In the genomic region with DNA sequence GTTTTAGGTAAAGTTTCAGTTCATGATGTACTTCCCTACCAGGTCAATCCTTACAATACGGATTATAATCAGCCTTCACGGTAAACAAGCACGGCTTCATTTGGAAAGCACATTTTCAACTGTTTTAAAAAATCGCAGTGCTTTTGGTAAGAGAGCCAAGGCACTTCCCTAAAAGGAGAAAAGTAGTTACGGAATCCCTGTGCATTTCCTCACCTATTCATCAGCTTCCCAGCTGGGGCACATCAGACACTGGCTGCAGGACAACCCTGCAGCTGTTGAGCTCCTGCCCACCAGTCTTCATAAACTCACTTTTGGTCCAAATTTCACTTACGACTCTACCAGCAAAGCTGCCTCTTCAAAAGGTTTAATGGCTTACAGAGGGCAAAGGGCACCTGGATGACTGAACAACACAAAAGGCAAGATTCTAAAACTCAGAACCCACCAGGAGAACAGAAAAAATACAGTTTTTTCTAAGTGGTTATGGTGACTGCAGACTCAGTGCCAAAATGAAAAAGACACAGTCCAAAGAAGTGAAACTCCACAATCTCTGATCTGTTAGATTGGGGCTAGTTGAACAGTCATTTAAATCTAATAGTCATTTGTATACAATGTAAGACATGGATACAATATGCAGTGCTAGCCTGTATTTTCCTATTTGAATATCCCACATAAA, we compare ENCODE assay signal across 9 cellular contexts. TPM values are rescaled to one million over a fixed set of nuclear protein-coding genes. Genes with fewer than 3 reads are reported as not detected.
DNase-seq lines count a peak whose midpoint lies in the region; ATAC-seq, FAIRE-seq and TF ChIP-seq lines count a peak whose summit lies in the region.
"Had no signal": no experiment of that assay in that cellular context is flagged by ENCODE, and none has a peak within 500 bp of the region (broad histone marks: within the 10 kb centered on the region; RNA-seq: fewer than 3 reads in every experiment).

No MANE protein-coding gene starts in this region.

- H3K27me3 Mint-ChIP-seq in astrocyte (ENCODE audit: low read depth, unreplicated experiment) = no peaks in the 10 kb centered on the region

- no peak overlapping the region for H2BK120ac ChIP-seq in mesenchymal stem cell (ENCODE audit: low read depth, low read length)

- no peak overlapping the region for H4K91ac ChIP-seq in mesenchymal stem cell (ENCODE audit: low read length)

- no peak overlapping the region for H3K18ac ChIP-seq in mesenchymal stem cell (ENCODE audit: low read depth in 1 of 2, low read length in 2 of 2)

- H2AFZ ChIP-seq in astrocyte (ENCODE audit: low read depth, low read length) (no peak overlapping the region), mesenchymal stem cell (ENCODE audit: low read depth, low read length) (no peak overlapping the region)

- no peak overlapping the region for H2AK5ac ChIP-seq in mesenchymal stem cell (ENCODE audit: low read length, severe bottlenecking)

- H3K4me3 ChIP-seq in A673 (ENCODE audit: low read depth, low read length, poor library complexity, severe bottlenecking) (no peak overlapping the region), HFF-Myc (replicated peaks; ENCODE audit: low read depth, low read length) (peak overlapping the region; percentile 26), astrocyte (ENCODE audit: insufficient read depth, low read depth, low read length) (no peak overlapping the region), mesenchymal stem cell (ENCODE audit: insufficient read depth in 1 of 2, low read depth in 1 of 2, low read length in 2 of 2) (peak overlapping the region in 1 of 2 experiments; percentile 56)

- intact Hi-C loops in A673 (cut with micrococcal nuclease; ENCODE audit: unreplicated experiment) = loop anchor here (10.0 kb wide), 1 partner anchor 426 kb away; a partner anchor contains a TSS

- H2BK12ac ChIP-seq in mesenchymal stem cell (ENCODE audit: low read length in 2 of 2) = no peak overlapping the region

- no peak overlapping the region for H2BK5ac ChIP-seq in mesenchymal stem cell (ENCODE audit: low read depth, low read length, poor library complexity, severe bottlenecking)

- peaks cover 100% of the 10 kb centered on the region for H3K79me2 ChIP-seq in astrocyte (ENCODE audit: insufficient read depth, low read length)

- H3K27ac Mint-ChIP-seq in astrocyte (ENCODE audit: unreplicated experiment) = peak overlapping the region; percentile 0

- no peak overlapping the region for H4K8ac ChIP-seq in mesenchymal stem cell (ENCODE audit: low read length)

- H3K9me3 ChIP-seq in A673 (ENCODE audit: low read depth, low read length, poor library complexity, severe bottlenecking) (no peaks in the 10 kb centered on the region), astrocyte (ENCODE audit: insufficient read depth, low read depth, low read length) (no peaks in the 10 kb centered on the region), mesenchymal stem cell (ENCODE audit: control insufficient read depth, low read length) (no peaks in the 10 kb centered on the region)

- H3K27ac ChIP-seq in A673 (ENCODE audit: low read depth, low read length, poor library complexity, severe bottlenecking) (peak overlapping the region; percentile 65), astrocyte (ENCODE audit: low read depth, low read length) (no peak overlapping the region), mesenchymal stem cell (ENCODE audit: low read length, poor library complexity, severe bottlenecking) (peak overlapping the region; percentile 83)

- H3K4me3 Mint-ChIP-seq in astrocyte (ENCODE audit: unreplicated experiment) = no peak overlapping the region

- H3K4me2 ChIP-seq in astrocyte (ENCODE audit: low read length) (peak overlapping the region; percentile 46), mesenchymal stem cell (ENCODE audit: low read length, poor library complexity, severe bottlenecking) (peak overlapping the region; percentile 42)

- peaks cover 63% of the 10 kb centered on the region for H3K4me1 Mint-ChIP-seq in astrocyte (ENCODE audit: low read depth, unreplicated experiment)

- 87% methylated on average over 5 of the region's 6 CpGs for WGBS in mesenchymal stem cell

- no peak overlapping the region for H3K4ac ChIP-seq in mesenchymal stem cell (ENCODE audit: low read depth in 1 of 2, low read length in 2 of 2)

- H4K20me1 ChIP-seq in astrocyte (ENCODE audit: insufficient read depth, low read length) = peaks cover 98% of the 10 kb centered on the region

- TF ChIP-seq CTCF in A673 (conservative IDR thresholded peaks at IDR 0.05; ENCODE audit: low read depth, low read length) (no peak), HFF-Myc (IDR thresholded peaks at IDR 0.05; ENCODE audit: low read depth, low read length, missing control alignments) (no peak), astrocyte (IDR thresholded peaks at IDR 0.05; ENCODE audit: insufficient read depth, low read depth, low read length) (no peak)

- no TSS peak for BruUV-seq in A673 (replicated peaks; lab: Mats Ljungman, UMichigan)

- FAIRE-seq in astrocyte (lab: Jason Lieb, UNC) = no peak

- H3K79me1 ChIP-seq in mesenchymal stem cell (replicated peaks; ENCODE audit: low read length, poor library complexity, severe bottlenecking) = no peaks in the 10 kb centered on the region

- no peaks in the 10 kb centered on the region for H3K9me3 Mint-ChIP-seq in astrocyte (ENCODE audit: unreplicated experiment)

- H3K14ac ChIP-seq in mesenchymal stem cell (ENCODE audit: low read length in 2 of 2) = no peak overlapping the region

- peaks cover 80% of the 10 kb centered on the region for H3K4me1 ChIP-seq in A673 (ENCODE audit: insufficient read depth, low read length, poor library complexity, severe bottlenecking)
- H3K4me1 ChIP-seq in astrocyte (ENCODE audit: insufficient read depth, low read length) = peaks cover 62% of the 10 kb centered on the region
- H3K4me1 ChIP-seq in mesenchymal stem cell (ENCODE audit: control insufficient read depth, insufficient read depth, low read depth, low read length) = peaks cover 22% of the 10 kb centered on the region

- ATAC-seq in HG03565 (IDR thresholded peaks at IDR 0.05; ENCODE audit: unreplicated experiment) (no peak), GM21619 (IDR thresholded peaks at IDR 0.05; ENCODE audit: unreplicated experiment) (no peak)

- DNase-seq in A673 (ENCODE audit: low spot score) (no peak), HFF-Myc (ENCODE audit: extremely low read depth, low read depth) (no peak), astrocyte (ENCODE audit: low read depth) (peak; percentile 55), mesenchymal stem cell (peak; percentile 37), NCI-H2107 (lab: John Stamatoyannopoulos, UW) (no peak), T-helper 9 cell (no peak)
- DNase-seq: NCI-H510A treated with DMSO at 0.1 percent for 48 hours had no signal

- peaks cover 35% of the 10 kb centered on the region for H3K36me3 ChIP-seq in A673 (ENCODE audit: insufficient read depth, low read length, poor library complexity, severe bottlenecking)
- peaks cover 14% of the 10 kb centered on the region for H3K36me3 ChIP-seq in astrocyte (ENCODE audit: insufficient read depth, low read length)
- H3K36me3 ChIP-seq in mesenchymal stem cell (ENCODE audit: control insufficient read depth in 1 of 2, insufficient read depth in 2 of 2, low read depth in 1 of 2, low read length in 2 of 2) = peaks cover 8 to 15% of the 10 kb centered on the region in 2 experiments

- POLR2A ChIA-PET in A673 (lab: Charles Lee; ENCODE audit: low non-redundant PET) = no interaction called here

- CTCF ChIA-PET in A673 (lab: Charles Lee) = no interaction called here

- no peak overlapping the region for H3K23ac ChIP-seq in mesenchymal stem cell (ENCODE audit: low read length in 2 of 2)

- H2BK15ac ChIP-seq in mesenchymal stem cell (ENCODE audit: low read depth, poor library complexity, severe bottlenecking) = no peak overlapping the region

- H3K9ac ChIP-seq in astrocyte (ENCODE audit: low read length) = peak overlapping the region; percentile 10
- peak overlapping the region; percentile 82 for H3K9ac ChIP-seq in mesenchymal stem cell (ENCODE audit: low read length)

- peaks cover 10% of the 10 kb centered on the region for H3K36me3 Mint-ChIP-seq in astrocyte (ENCODE audit: low read depth, unreplicated experiment)

- H3K27me3 ChIP-seq in A673 (replicated peaks; ENCODE audit: insufficient read depth, low read depth, low read length, poor library complexity) (no peaks in the 10 kb centered on the region), astrocyte (ENCODE audit: insufficient read depth, low read length) (no peaks in the 10 kb centered on the region), mesenchymal stem cell (ENCODE audit: control insufficient read depth in 1 of 2, insufficient read depth in 1 of 2, low read length in 2 of 2) (no peaks in the 10 kb centered on the region)

RNA-seq across cellular contexts. Expression of a gene that starts 7.5 kb away (rescaled TPM):
- total RNA-seq in A673 (2021) = 171 and 188 TPM in 2 replicates
- total RNA-seq in astrocyte = 78.0 and 95.1 TPM in 2 replicates
- 76.3 TPM for polyA plus RNA-seq in mesenchymal stem cell (2013, experiment 1 of 2)
- 76.9 TPM for polyA plus RNA-seq in mesenchymal stem cell (2013, experiment 2 of 2)

RNA-seq across cellular contexts. Expression of a gene that starts 7.8 kb away (rescaled TPM):
- total RNA-seq in A673 (2021) (39.1 and 41.4 TPM in 2 replicates), astrocyte (14.1 and 14.2 TPM in 2 replicates)
- 14.6 TPM for polyA plus RNA-seq in mesenchymal stem cell (2013, experiment 1 of 2)
- 13.8 TPM for polyA plus RNA-seq in mesenchymal stem cell (2013, experiment 2 of 2)

Comparison
In these comparisons a context has a peak if more than half of its experiments do, and no peak if none do; other contexts are left out.
1. DNase-seq: peak in astrocyte (single experiment) and mesenchymal stem cell (single experiment); none in A673 (single experiment), HFF-Myc (single experiment), NCI-H2107 (single experiment) and T-helper 9 cell (single experiment).